12 cellular contexts compared by ENCODE assay signal in the genomic region with DNA sequence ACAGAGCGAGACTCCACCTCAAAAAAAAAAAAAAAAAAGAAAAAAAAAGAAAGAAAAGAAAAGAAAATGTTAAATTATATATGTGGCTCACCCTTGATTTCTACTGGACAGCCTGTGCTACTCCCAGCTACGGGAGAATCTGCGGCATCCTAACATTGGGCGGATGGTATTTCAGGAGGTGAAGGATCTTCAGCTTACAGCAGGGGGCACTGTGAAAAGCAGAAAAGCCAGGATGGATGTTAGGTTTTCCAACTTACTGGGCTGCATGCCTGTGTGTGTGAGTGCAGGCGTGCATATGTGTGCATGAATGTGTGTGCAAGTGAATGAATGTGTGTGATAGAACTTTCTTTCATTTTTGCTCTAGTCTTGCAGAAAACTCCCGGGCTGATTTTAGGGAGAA.
A peak's percentile ranks its signal among the peaks of the same experiment; 100 is the strongest.
DNase-seq lines count a peak whose midpoint lies in the region; ATAC-seq and TF ChIP-seq lines count a peak whose summit lies in the region.
"Had no signal": no experiment of that assay in that cellular context is flagged by ENCODE, and none has a peak within 500 bp of the region (broad histone marks: within the 10 kb centered on the region; RNA-seq: fewer than 3 reads in every experiment).

No MANE protein-coding gene starts in this region.

- DNase-seq in DND-41: no peak
- peak; percentile 11 for DNase-seq in astrocyte of the hippocampus (ENCODE audit: low read depth, low spot score)
- no peak for DNase-seq in lower lobe of right lung
- no peak for DNase-seq in NCI-H446 treated with DMSO at 0.1 percent for 48 hours (lab: John Stamatoyannopoulos, UW)
- no peak for DNase-seq in aorta
- DNase-seq in NCI-H2107 treated with DMSO at 0.1 percent for 48 hours (lab: John Stamatoyannopoulos, UW; ENCODE audit: unreplicated experiment): no peak
- DNase-seq in amniotic stem cell (lab: John Stamatoyannopoulos, UW): no peak
- DNase-seq: activated T-cell treated with anti-CD3 and anti-CD28 coated beads, Interleukin-2, amount 50 U/mL, for 1 hour; foreskin fibroblast; NCI-H524 treated with DMSO at 0.1 percent for 48 hours; stimulated activated CD4-positive, alpha-beta T cell treated with anti-CD3 and anti-CD28 coated beads, Interleukin-15, amount 100 ng/mL, for 24 hours had no signal

- whole genome bisulfite sequencing in aorta, 2 donors: 55 to 56% methylated on average over 6 of the region's 6 CpGs

- no peaks in the 10 kb centered on the region for H4K20me1 ChIP-seq in DND-41 (ENCODE audit: insufficient read depth, low read length)
- no peaks in the 10 kb centered on the region for H4K20me1 ChIP-seq in KMS-11 (ENCODE audit: insufficient read depth)

- H3K9ac ChIP-seq in DND-41 (ENCODE audit: low read depth, low read length): no peak overlapping the region
- H3K9ac ChIP-seq in KMS-11: no peak overlapping the region

- intact Hi-C loops in lower lobe of right lung (cut with DNase I) (no loop called here), aorta (cut with DNase I) (no loop called here)

- H2AFZ ChIP-seq in DND-41 (ENCODE audit: low read depth, low read length) (no peak overlapping the region), KMS-11 (ENCODE audit: low read depth) (no peak overlapping the region)

- no peaks in the 10 kb centered on the region for H3K9me3 ChIP-seq in DND-41 (ENCODE audit: insufficient read depth, low read length, severe bottlenecking)
- no peaks in the 10 kb centered on the region for H3K9me3 ChIP-seq in lower lobe of right lung
- H3K9me3 ChIP-seq in aorta (ENCODE audit: control insufficient read depth, low read length): peaks cover 1% of the 10 kb centered on the region

- H3K27ac ChIP-seq in DND-41 (ENCODE audit: low read length): no peak overlapping the region
- no peak overlapping the region for H3K27ac ChIP-seq in KMS-11
- H3K27ac ChIP-seq in lower lobe of right lung: no peak overlapping the region
- no peak overlapping the region for H3K27ac ChIP-seq in aorta (ENCODE audit: low read depth in 1 of 2, low read length in 2 of 2)

- H3K27me3 ChIP-seq in DND-41 (ENCODE audit: insufficient read depth, low read length, poor library complexity) (no peaks in the 10 kb centered on the region), KMS-11 (ENCODE audit: insufficient read depth, low read depth) (no peaks in the 10 kb centered on the region), lower lobe of right lung (ENCODE audit: low read depth) (no peaks in the 10 kb centered on the region), aorta (ENCODE audit: control insufficient read depth in 1 of 2, insufficient read depth in 2 of 2, low read length in 1 of 2) (no peaks in the 10 kb centered on the region)

- ATAC-seq in DND-41 (ENCODE audit: insufficient read depth, low read depth) (no peak), lower lobe of right lung (no peak), aorta (ENCODE audit: low FRiP score) (no peak)

- no peak overlapping the region for H3K4me3 ChIP-seq in DND-41 (ENCODE audit: low read depth in 1 of 2, low read length in 2 of 2)
- no peak overlapping the region for H3K4me3 ChIP-seq in KMS-11 (IDR thresholded peaks at IDR 0.05; ENCODE audit: insufficient read depth, low read depth, low read length)
- no peak overlapping the region for H3K4me3 ChIP-seq in lower lobe of right lung
- no peak overlapping the region for H3K4me3 ChIP-seq in aorta (ENCODE audit: low read length in 2 of 2)

- H3K4me2 ChIP-seq in DND-41 (ENCODE audit: insufficient read depth, low read length): no peak overlapping the region
- no peak overlapping the region for H3K4me2 ChIP-seq in KMS-11

- H3K79me2 ChIP-seq in DND-41 (ENCODE audit: insufficient read depth, low read length) (no peaks in the 10 kb centered on the region), KMS-11 (ENCODE audit: insufficient read depth, low read depth) (no peaks in the 10 kb centered on the region)

- TF ChIP-seq CTCF in DND-41 (IDR thresholded peaks at IDR 0.05; ENCODE audit: borderline replicate concordance, extremely low read depth, low read length, poor library complexity, severe bottlenecking) (peak; percentile 54), KMS-11 (conservative IDR thresholded peaks at IDR 0.05; ENCODE audit: low read depth, low read length) (peak; percentile 47), lower lobe of right lung (IDR thresholded peaks at IDR 0.05) (peak; percentile 28)

- H3K36me3 ChIP-seq in DND-41 (ENCODE audit: insufficient read depth, low read length) (no peaks in the 10 kb centered on the region), KMS-11 (ENCODE audit: insufficient read depth) (no peaks in the 10 kb centered on the region), lower lobe of right lung (no peaks in the 10 kb centered on the region), aorta (ENCODE audit: control insufficient read depth in 1 of 2, insufficient read depth in 2 of 2, low read length in 1 of 2) (no peaks in the 10 kb centered on the region)

- H3K4me1 ChIP-seq in DND-41 (ENCODE audit: insufficient read depth, low read length) (peaks cover 4% of the 10 kb centered on the region; the same call in 1 of the 2 replicates), KMS-11 (ENCODE audit: low read depth, poor library complexity, severe bottlenecking) (no peaks in the 10 kb centered on the region), lower lobe of right lung (no peaks in the 10 kb centered on the region), aorta (ENCODE audit: control insufficient read depth in 1 of 2, insufficient read depth in 2 of 2, low read length in 2 of 2) (no peaks in the 10 kb centered on the region)
